1 cellular context compared by ENCODE assay signal in genomic region chr7:93232673-93233018, GRCh38.
TF ChIP-seq lines count a peak whose summit lies in the region.

No MANE protein-coding gene starts in this region.

TF ChIP-seq in SK-N-SH treated with all-trans-retinoic acid at 6 μM for 48 hours, 23 proteins besides CTCF, POLR2A, EP300 and RAD21 (continued from another document):
- no peak for TF ChIP-seq OSR1 (CRISPR knock-in tag; IDR thresholded peaks at IDR 0.05)
- TF ChIP-seq BACH2 (CRISPR knock-in tag; IDR thresholded peaks at IDR 0.05; ENCODE audit: borderline replicate concordance) = no peak
- no peak for TF ChIP-seq ZFP3 (CRISPR knock-in tag; IDR thresholded peaks at IDR 0.05)
- TF ChIP-seq CSDC2 (CRISPR knock-in tag; IDR thresholded peaks at IDR 0.05) = no peak
- no peak for TF ChIP-seq CREB5 (CRISPR knock-in tag; IDR thresholded peaks at IDR 0.05; ENCODE audit: low read depth)
- no peak for TF ChIP-seq POU6F1 (CRISPR knock-in tag; IDR thresholded peaks at IDR 0.05; ENCODE audit: borderline replicate concordance, low read depth)
- TF ChIP-seq ZNF70 (CRISPR knock-in tag; IDR thresholded peaks at IDR 0.05) = no peak
- no peak for TF ChIP-seq TOX (CRISPR knock-in tag; IDR thresholded peaks at IDR 0.05; ENCODE audit: borderline replicate concordance)
- no peak for TF ChIP-seq ARNTL (CRISPR knock-in tag; IDR thresholded peaks at IDR 0.05; ENCODE audit: borderline replicate concordance, low read depth)
- TF ChIP-seq SNAI2 (CRISPR knock-in tag; IDR thresholded peaks at IDR 0.05) = no peak
- no peak for TF ChIP-seq ISL1 (CRISPR knock-in tag; IDR thresholded peaks at IDR 0.05)
